8 cellular contexts compared by ENCODE assay signal in genomic region chr2:31523871-31524492, GRCh38. TPM values are rescaled to one million over a fixed set of nuclear protein-coding genes. Genes with fewer than 3 reads are reported as not detected.
DNase-seq lines count a peak whose midpoint lies in the region; ATAC-seq and TF ChIP-seq lines count a peak whose summit lies in the region.

No MANE protein-coding gene starts in this region.

- ATAC-seq in HG03108 (IDR thresholded peaks at IDR 0.05; ENCODE audit: unreplicated experiment): no peak

- TF ChIP-seq CTCF in fibroblast of mammary gland (conservative IDR thresholded peaks at IDR 0.05; ENCODE audit: control insufficient read depth, insufficient read depth, low read depth, low read length) (peak; percentile 79), prostate gland (IDR thresholded peaks at IDR 0.05) (peak in 3 of 4 experiments; percentile 40 to 56 (median 45))

- H3K4me3 ChIP-seq in HAP-1: no peak overlapping the region
- no peak overlapping the region for H3K4me3 ChIP-seq in fibroblast of mammary gland (ENCODE audit: control insufficient read depth, low read depth, low read length)
- no peak overlapping the region for H3K4me3 ChIP-seq in prostate gland

- TF ChIP-seq POLR2A in prostate gland (IDR thresholded peaks at IDR 0.05): no peak

- no peak overlapping the region for H3K27ac ChIP-seq in prostate gland

- H3K4me1 ChIP-seq in HAP-1 (no peaks in the 10 kb centered on the region), prostate gland (replicated peaks) (no peaks in the 10 kb centered on the region)

- in situ Hi-C loops in HAP-1 (cut with MboI; ENCODE audit: low sequenced_read_pairs): no loop called here

- DNase-seq in DMS53 treated with DMSO at 0.1 percent for 48 hours (lab: John Stamatoyannopoulos, UW; ENCODE audit: unreplicated experiment): peak; percentile 55
- DNase-seq in HAP-1 (ENCODE audit: low spot score in 2 of 2): peak; percentile 32 to 75
- DNase-seq in NCI-H774 (lab: John Stamatoyannopoulos, UW): peak; percentile 35
- DNase-seq in activated CD8-positive, alpha-beta memory T cell treated with anti-CD3 and anti-CD28 coated beads, Interleukin-2, amount 50 U/mL, for 24 hours (ENCODE audit: extremely low read depth): peak; percentile 19
- DNase-seq in fibroblast of mammary gland (ENCODE audit: low read depth): peak; percentile 73
- DNase-seq in prostate gland (ENCODE audit: low spot score): no peak
- no peak for DNase-seq in posterior vena cava (ENCODE audit: low spot score)

- intact Hi-C loops in prostate gland (cut with DNase I) (loop anchor here (5.0 to 10.0 kb wide), 2 partner anchors 109 to 287 kb away; partner anchors contain the start of gene XDH), posterior vena cava (cut with DNase I) (no loop called here)

- H3K36me3 ChIP-seq in HAP-1 (replicated peaks) (no peaks in the 10 kb centered on the region), prostate gland (no peaks in the 10 kb centered on the region)

- H3K27me3 ChIP-seq in HAP-1 (ENCODE audit: low read depth) (peaks cover 12% of the 10 kb centered on the region), prostate gland (replicated peaks; ENCODE audit: insufficient read depth) (no peaks in the 10 kb centered on the region)

- 57% methylated on average over 8 of the region's 8 CpGs for WGBS in prostate gland

- H3K9me3 ChIP-seq in HAP-1 (no peaks in the 10 kb centered on the region), prostate gland (no peaks in the 10 kb centered on the region)

RNA-seq across cellular contexts. Expression of gene SRD5A2, which starts 56.8 kb away (rescaled TPM):
- 1 to 10 TPM; 5.0 to 8.5 TPM for total RNA-seq in prostate gland
- not detected for total RNA-seq in posterior vena cava

Comparison
In these comparisons a context has a peak if more than half of its experiments do, and no peak if none do; other contexts are left out.
1. DNase-seq: peak in DMS53 treated with DMSO at 0.1 percent for 48 hours (single experiment), HAP-1 (2 of 2), NCI-H774 (single experiment), activated CD8-positive, alpha-beta memory T cell treated with anti-CD3 and anti-CD28 coated beads, Interleukin-2, amount 50 U/mL, for 24 hours (single experiment) and fibroblast of mammary gland (single experiment); none in prostate gland (single experiment) and posterior vena cava (single experiment).
2. RNA of gene SRD5A2, which starts 56.8 kb away (total RNA-seq): 5.0 to 8.5 TPM in prostate gland; not detected in posterior vena cava; every median in the first group is over 4 times any median in the second.